1 cellular context compared by ENCODE assay signal in the genomic region with DNA sequence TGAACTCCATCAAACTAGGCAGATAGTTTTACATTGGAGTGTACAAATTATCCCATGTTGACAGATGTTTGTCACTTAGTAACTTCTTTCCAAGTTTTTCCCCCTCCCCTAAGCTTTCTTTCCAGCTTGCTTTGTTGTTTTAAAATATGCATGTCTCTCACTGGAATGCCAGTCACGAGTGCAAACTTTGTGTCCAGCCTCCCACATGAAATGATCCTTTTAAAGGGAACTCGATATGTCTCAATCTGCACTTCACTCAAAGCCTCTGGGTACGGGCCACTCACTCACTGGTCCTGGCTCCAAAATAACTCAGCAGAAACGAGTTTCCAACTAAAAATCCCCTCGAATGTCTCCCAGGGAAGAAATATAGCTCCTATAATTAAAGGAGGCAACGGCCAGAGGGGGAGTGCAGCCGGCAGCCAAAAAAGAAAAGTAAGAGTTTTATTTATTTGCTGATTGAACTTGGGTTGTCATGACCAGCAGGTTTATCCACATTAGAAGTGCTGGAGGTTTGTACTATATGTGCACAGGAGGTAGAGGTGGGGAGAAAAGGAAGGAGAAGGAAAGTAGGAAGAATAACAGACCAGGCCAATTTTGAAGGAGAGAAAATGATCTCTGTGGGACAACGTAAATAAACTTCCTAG.
A peak's percentile ranks its signal among the peaks of the same experiment; 100 is the strongest.
TF ChIP-seq lines count a peak whose summit lies in the region.

No MANE protein-coding gene starts in this region.

TF ChIP-seq in H1, 55 proteins besides CTCF, POLR2A, EP300 and RAD21:
- TF ChIP-seq SUZ12 (IDR thresholded peaks at IDR 0.05; ENCODE audit: low read length) (peak; percentile 45; the same call in 1 of the 2 replicates), MAFK (IDR thresholded peaks at IDR 0.05; ENCODE audit: low read depth, low read length) (no peak), TEAD4 (IDR thresholded peaks at IDR 0.05; ENCODE audit: low read depth, low read length) (no peak), RNF2 (IDR thresholded peaks at IDR 0.05; ENCODE audit: borderline replicate concordance, low read depth, low read length, missing control alignments, poor library complexity, severe bottlenecking) (peak; percentile 98), NANOG (IDR thresholded peaks at IDR 0.05; ENCODE audit: insufficient read depth, low read depth, low read length, poor library complexity, severe bottlenecking) (no peak), SP1 (IDR thresholded peaks at IDR 0.05; ENCODE audit: low read depth, low read length) (no peak), EZH2 (IDR thresholded peaks at IDR 0.05; ENCODE audit: low read depth, low read length, severe bottlenecking) (peak; percentile 15)
- TF ChIP-seq, protein P1, sequence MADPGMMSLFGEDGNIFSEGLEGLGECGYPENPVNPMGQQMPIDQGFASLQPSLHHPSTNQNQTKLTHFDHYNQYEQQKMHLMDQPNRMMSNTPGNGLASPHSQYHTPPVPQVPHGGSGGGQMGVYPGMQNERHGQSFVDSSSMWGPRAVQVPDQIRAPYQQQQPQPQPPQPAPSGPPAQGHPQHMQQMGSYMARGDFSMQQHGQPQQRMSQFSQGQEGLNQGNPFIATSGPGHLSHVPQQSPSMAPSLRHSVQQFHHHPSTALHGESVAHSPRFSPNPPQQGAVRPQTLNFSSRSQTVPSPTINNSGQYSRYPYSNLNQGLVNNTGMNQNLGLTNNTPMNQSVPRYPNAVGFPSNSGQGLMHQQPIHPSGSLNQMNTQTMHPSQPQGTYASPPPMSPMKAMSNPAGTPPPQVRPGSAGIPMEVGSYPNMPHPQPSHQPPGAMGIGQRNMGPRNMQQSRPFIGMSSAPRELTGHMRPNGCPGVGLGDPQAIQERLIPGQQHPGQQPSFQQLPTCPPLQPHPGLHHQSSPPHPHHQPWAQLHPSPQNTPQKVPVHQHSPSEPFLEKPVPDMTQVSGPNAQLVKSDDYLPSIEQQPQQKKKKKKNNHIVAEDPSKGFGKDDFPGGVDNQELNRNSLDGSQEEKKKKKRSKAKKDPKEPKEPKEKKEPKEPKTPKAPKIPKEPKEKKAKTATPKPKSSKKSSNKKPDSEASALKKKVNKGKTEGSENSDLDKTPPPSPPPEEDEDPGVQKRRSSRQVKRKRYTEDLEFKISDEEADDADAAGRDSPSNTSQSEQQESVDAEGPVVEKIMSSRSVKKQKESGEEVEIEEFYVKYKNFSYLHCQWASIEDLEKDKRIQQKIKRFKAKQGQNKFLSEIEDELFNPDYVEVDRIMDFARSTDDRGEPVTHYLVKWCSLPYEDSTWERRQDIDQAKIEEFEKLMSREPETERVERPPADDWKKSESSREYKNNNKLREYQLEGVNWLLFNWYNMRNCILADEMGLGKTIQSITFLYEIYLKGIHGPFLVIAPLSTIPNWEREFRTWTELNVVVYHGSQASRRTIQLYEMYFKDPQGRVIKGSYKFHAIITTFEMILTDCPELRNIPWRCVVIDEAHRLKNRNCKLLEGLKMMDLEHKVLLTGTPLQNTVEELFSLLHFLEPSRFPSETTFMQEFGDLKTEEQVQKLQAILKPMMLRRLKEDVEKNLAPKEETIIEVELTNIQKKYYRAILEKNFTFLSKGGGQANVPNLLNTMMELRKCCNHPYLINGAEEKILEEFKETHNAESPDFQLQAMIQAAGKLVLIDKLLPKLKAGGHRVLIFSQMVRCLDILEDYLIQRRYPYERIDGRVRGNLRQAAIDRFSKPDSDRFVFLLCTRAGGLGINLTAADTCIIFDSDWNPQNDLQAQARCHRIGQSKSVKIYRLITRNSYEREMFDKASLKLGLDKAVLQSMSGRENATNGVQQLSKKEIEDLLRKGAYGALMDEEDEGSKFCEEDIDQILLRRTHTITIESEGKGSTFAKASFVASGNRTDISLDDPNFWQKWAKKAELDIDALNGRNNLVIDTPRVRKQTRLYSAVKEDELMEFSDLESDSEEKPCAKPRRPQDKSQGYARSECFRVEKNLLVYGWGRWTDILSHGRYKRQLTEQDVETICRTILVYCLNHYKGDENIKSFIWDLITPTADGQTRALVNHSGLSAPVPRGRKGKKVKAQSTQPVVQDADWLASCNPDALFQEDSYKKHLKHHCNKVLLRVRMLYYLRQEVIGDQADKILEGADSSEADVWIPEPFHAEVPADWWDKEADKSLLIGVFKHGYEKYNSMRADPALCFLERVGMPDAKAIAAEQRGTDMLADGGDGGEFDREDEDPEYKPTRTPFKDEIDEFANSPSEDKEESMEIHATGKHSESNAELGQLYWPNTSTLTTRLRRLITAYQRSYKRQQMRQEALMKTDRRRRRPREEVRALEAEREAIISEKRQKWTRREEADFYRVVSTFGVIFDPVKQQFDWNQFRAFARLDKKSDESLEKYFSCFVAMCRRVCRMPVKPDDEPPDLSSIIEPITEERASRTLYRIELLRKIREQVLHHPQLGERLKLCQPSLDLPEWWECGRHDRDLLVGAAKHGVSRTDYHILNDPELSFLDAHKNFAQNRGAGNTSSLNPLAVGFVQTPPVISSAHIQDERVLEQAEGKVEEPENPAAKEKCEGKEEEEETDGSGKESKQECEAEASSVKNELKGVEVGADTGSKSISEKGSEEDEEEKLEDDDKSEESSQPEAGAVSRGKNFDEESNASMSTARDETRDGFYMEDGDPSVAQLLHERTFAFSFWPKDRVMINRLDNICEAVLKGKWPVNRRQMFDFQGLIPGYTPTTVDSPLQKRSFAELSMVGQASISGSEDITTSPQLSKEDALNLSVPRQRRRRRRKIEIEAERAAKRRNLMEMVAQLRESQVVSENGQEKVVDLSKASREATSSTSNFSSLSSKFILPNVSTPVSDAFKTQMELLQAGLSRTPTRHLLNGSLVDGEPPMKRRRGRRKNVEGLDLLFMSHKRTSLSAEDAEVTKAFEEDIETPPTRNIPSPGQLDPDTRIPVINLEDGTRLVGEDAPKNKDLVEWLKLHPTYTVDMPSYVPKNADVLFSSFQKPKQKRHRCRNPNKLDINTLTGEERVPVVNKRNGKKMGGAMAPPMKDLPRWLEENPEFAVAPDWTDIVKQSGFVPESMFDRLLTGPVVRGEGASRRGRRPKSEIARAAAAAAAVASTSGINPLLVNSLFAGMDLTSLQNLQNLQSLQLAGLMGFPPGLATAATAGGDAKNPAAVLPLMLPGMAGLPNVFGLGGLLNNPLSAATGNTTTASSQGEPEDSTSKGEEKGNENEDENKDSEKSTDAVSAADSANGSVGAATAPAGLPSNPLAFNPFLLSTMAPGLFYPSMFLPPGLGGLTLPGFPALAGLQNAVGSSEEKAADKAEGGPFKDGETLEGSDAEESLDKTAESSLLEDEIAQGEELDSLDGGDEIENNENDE (IDR thresholded peaks at IDR 0.05; ENCODE audit: insufficient replicate concordance, low read length), result no peak
